Comparison of ENCODE assay signal across 1 cellular context in the genomic region with DNA sequence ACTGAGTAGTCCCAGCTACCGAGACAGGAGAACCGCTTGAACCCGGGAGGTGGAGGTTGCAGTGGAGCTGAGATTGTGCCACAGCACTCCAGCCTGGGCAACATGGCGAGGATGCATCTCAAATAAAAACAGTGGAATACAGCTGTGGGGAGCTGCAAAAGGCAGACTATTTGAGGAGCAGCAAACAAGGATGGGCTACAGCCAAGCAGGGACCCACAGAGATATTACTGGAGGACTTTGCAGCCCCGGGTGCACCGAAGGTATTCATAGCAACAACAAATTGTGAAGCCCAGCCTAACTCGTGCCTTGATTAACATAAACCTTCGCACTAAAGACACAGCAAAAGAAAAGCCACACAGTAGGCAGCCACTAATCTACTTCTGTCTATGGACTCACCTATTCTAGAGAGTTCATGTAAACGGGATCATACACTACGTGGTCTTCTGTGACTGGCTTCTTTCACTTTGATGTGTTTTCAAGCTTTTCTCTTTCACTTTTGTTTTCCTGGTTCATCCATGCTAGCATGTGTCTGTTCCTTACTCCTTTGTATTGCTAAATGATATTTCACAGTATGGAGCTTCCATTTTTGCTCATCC.
TF ChIP-seq lines count a peak whose summit lies in the region.

No MANE protein-coding gene starts in this region.

TF ChIP-seq in GM12878, 131 proteins besides CTCF, POLR2A, EP300 and RAD21 (continued from another document):
- TF ChIP-seq, protein P1, sequence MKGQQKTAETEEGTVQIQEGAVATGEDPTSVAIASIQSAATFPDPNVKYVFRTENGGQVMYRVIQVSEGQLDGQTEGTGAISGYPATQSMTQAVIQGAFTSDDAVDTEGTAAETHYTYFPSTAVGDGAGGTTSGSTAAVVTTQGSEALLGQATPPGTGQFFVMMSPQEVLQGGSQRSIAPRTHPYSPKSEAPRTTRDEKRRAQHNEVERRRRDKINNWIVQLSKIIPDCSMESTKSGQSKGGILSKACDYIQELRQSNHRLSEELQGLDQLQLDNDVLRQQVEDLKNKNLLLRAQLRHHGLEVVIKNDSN (IDR thresholded peaks at IDR 0.05; ENCODE audit: borderline replicate concordance, extremely low read length, insufficient read depth, low read depth, low read length), result no peak
- TF ChIP-seq MXI1 (IDR thresholded peaks at IDR 0.05; ENCODE audit: low read depth, low read length) (no peak), JUND (IDR thresholded peaks at IDR 0.05; ENCODE audit: low read depth, low read length) (no peak), BACH1 (IDR thresholded peaks at IDR 0.05; ENCODE audit: borderline replicate concordance) (no peak), BMI1 (IDR thresholded peaks at IDR 0.05; ENCODE audit: borderline replicate concordance) (no peak), DPF2 (IDR thresholded peaks at IDR 0.05) (no peak)
- TF ChIP-seq, protein P2, sequence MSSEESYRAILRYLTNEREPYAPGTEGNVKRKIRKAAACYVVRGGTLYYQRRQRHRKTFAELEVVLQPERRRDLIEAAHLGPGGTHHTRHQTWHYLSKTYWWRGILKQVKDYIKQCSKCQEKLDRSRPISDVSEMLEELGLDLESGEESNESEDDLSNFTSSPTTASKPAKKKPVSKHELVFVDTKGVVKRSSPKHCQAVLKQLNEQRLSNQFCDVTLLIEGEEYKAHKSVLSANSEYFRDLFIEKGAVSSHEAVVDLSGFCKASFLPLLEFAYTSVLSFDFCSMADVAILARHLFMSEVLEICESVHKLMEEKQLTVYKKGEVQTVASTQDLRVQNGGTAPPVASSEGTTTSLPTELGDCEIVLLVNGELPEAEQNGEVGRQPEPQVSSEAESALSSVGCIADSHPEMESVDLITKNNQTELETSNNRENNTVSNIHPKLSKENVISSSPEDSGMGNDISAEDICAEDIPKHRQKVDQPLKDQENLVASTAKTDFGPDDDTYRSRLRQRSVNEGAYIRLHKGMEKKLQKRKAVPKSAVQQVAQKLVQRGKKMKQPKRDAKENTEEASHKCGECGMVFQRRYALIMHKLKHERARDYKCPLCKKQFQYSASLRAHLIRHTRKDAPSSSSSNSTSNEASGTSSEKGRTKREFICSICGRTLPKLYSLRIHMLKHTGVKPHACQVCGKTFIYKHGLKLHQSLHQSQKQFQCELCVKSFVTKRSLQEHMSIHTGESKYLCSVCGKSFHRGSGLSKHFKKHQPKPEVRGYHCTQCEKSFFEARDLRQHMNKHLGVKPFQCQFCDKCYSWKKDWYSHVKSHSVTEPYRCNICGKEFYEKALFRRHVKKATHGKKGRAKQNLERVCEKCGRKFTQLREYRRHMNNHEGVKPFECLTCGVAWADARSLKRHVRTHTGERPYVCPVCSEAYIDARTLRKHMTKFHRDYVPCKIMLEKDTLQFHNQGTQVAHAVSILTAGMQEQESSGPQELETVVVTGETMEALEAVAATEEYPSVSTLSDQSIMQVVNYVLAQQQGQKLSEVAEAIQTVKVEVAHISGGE (CRISPR knock-in tag; IDR thresholded peaks at IDR 0.05), result no peak
- TF ChIP-seq, protein P3, sequence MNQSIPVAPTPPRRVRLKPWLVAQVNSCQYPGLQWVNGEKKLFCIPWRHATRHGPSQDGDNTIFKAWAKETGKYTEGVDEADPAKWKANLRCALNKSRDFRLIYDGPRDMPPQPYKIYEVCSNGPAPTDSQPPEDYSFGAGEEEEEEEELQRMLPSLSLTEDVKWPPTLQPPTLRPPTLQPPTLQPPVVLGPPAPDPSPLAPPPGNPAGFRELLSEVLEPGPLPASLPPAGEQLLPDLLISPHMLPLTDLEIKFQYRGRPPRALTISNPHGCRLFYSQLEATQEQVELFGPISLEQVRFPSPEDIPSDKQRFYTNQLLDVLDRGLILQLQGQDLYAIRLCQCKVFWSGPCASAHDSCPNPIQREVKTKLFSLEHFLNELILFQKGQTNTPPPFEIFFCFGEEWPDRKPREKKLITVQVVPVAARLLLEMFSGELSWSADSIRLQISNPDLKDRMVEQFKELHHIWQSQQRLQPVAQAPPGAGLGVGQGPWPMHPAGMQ (IDR thresholded peaks at IDR 0.05; ENCODE audit: borderline replicate concordance), result no peak
